In genomic region chr14:93976477-93977057, GRCh38 we compare ENCODE assay signal across 8 cellular contexts.
DNase-seq lines count a peak whose midpoint lies in the region; ATAC-seq and TF ChIP-seq lines count a peak whose summit lies in the region.

TSS of gene ASB2 (minus strand) at chr14:93976570. CDS start at chr14:93964539, 12,031 bp downstream.

- H3K79me2 ChIP-seq in SU-DHL-6 (ENCODE audit: insufficient read depth, low read length) = peaks cover 8% of the 10 kb centered on the region

- TF ChIP-seq POLR2A in GM18505 (IDR thresholded peaks at IDR 0.05; ENCODE audit: borderline replicate concordance, extremely low read depth, insufficient read depth, insufficient read length) = no peak

- H3K9me3 ChIP-seq in SU-DHL-6 (ENCODE audit: insufficient read depth, low read length) = peaks cover 8% of the 10 kb centered on the region; the same call in 1 of the 2 replicates
- no peaks in the 10 kb centered on the region for H3K9me3 ChIP-seq in iPS-20b (ENCODE audit: insufficient read depth, low read depth, low read length)

- no peaks in the 10 kb centered on the region for H4K20me1 ChIP-seq in SU-DHL-6 (ENCODE audit: low read depth, low read length)

- H2AFZ ChIP-seq in SU-DHL-6 (ENCODE audit: low read depth, low read length, severe bottlenecking) = no peak within 1 kb of the TSS

- H3K27ac ChIP-seq in SU-DHL-6 (ENCODE audit: low read depth, low read length) (peak within 1 kb of the TSS; percentile 99), iPS-20b (ENCODE audit: low read length) (no peak within 1 kb of the TSS)

- no peaks in the 10 kb centered on the region for H3K9me2 ChIP-seq in SU-DHL-6 (replicated peaks; ENCODE audit: insufficient read depth, low read length)

- peak; percentile 4 for ATAC-seq in GM18505 (IDR thresholded peaks at IDR 0.05; ENCODE audit: unreplicated experiment)

- H3K9ac ChIP-seq in SU-DHL-6 (ENCODE audit: low read length) = peak within 1 kb of the TSS; percentile 66
- peak within 1 kb of the TSS; percentile 2; the same call in 1 of the 2 replicates for H3K9ac ChIP-seq in iPS-20b (ENCODE audit: low read depth, low read length)

- peaks cover 2% of the 10 kb centered on the region; the same call in 1 of the 2 replicates for H3K36me3 ChIP-seq in SU-DHL-6 (ENCODE audit: low read length)
- no peaks in the 10 kb centered on the region for H3K36me3 ChIP-seq in iPS-20b (ENCODE audit: insufficient read depth, low read depth, low read length)

- H3K4me2 ChIP-seq in SU-DHL-6 (ENCODE audit: low read depth, low read length, poor library complexity, severe bottlenecking) = peak within 1 kb of the TSS; percentile 75

- peaks cover 61% of the 10 kb centered on the region for H3F3A ChIP-seq in SU-DHL-6 (ENCODE audit: insufficient read depth)

- H3K4me3 ChIP-seq in SU-DHL-6 (ENCODE audit: insufficient read depth, low read length, poor library complexity, severe bottlenecking) (peak within 1 kb of the TSS; percentile 32), iPS-20b (ENCODE audit: low read length) (no peak within 1 kb of the TSS)

- H3K27me3 ChIP-seq in SU-DHL-6 (ENCODE audit: low read length) (no peaks in the 10 kb centered on the region), iPS-20b (ENCODE audit: insufficient read depth, low read length) (no peaks in the 10 kb centered on the region)

- DNase-seq in HCEC 1CT = peak; percentile 57
- DNase-seq in midbrain (lab: John Stamatoyannopoulos, UW) = no peak
- no peak for DNase-seq in RPMI8226
- no peak for DNase-seq in HK-2 (ENCODE audit: unreplicated experiment)
- DNase-seq in stimulated activated CD8-positive, alpha-beta memory T cell treated with anti-CD3 and anti-CD28 coated beads, Interleukin-4, amount 100 ng/mL, for 48 hours = no peak

- no peak for TF ChIP-seq CTCF in SU-DHL-6 (IDR thresholded peaks at IDR 0.05; ENCODE audit: insufficient read depth, low read length, poor library complexity, severe bottlenecking)

- peaks cover 5% of the 10 kb centered on the region; the same call in 1 of the 2 replicates for H3K4me1 ChIP-seq in iPS-20b (ENCODE audit: insufficient read depth, low read length)
